ENCODE assay signal across 1 cellular context in genomic region chr6:136254851-136255466, GRCh38.
A peak's percentile ranks its signal among the peaks of the same experiment; 100 is the strongest.
TF ChIP-seq lines count a peak whose summit lies in the region.

No MANE protein-coding gene starts in this region.

TF ChIP-seq in HepG2, 621 proteins besides CTCF, POLR2A, EP300 and RAD21:
- TF ChIP-seq NFIC (IDR thresholded peaks at IDR 0.05; ENCODE audit: low read length) (no peak), MEIS2 (CRISPR knock-in tag; IDR thresholded peaks at IDR 0.05) (no peak), KMT2B (CRISPR knock-in tag; IDR thresholded peaks at IDR 0.05) (0 out of 2 replicates have a peak, but pooled peaks have one; percentile 15), CBFB (CRISPR knock-in tag; IDR thresholded peaks at IDR 0.05) (no peak), HIC2 (CRISPR knock-in tag; IDR thresholded peaks at IDR 0.05; ENCODE audit: low read depth) (no peak), SPEN (CRISPR knock-in tag; IDR thresholded peaks at IDR 0.05; ENCODE audit: low read depth) (no peak), PITX1 (CRISPR knock-in tag; IDR thresholded peaks at IDR 0.05) (no peak), XBP1 (CRISPR knock-in tag; IDR thresholded peaks at IDR 0.05) (no peak), HNRNPUL1 (IDR thresholded peaks at IDR 0.05; ENCODE audit: low read depth, low read length) (no peak), AKNA (CRISPR knock-in tag; IDR thresholded peaks at IDR 0.05; ENCODE audit: borderline replicate concordance) (no peak), SSRP1 (CRISPR knock-in tag; IDR thresholded peaks at IDR 0.05) (no peak), ZNF549 (CRISPR knock-in tag; IDR thresholded peaks at IDR 0.05) (no peak), JDP2 (CRISPR knock-in tag; IDR thresholded peaks at IDR 0.05; ENCODE audit: borderline replicate concordance) (no peak), ZBTB49 (CRISPR knock-in tag; IDR thresholded peaks at IDR 0.05; ENCODE audit: borderline replicate concordance) (no peak), TBX3 (IDR thresholded peaks at IDR 0.05; ENCODE audit: borderline replicate concordance) (no peak), SIX1 (CRISPR knock-in tag; IDR thresholded peaks at IDR 0.05; ENCODE audit: borderline replicate concordance) (no peak), ZNF556 (CRISPR knock-in tag; IDR thresholded peaks at IDR 0.05; ENCODE audit: borderline replicate concordance) (no peak), FOXK1 (CRISPR knock-in tag; IDR thresholded peaks at IDR 0.05; ENCODE audit: borderline replicate concordance, low read depth) (no peak), MEF2D (CRISPR knock-in tag; IDR thresholded peaks at IDR 0.05) (no peak), IRF9 (CRISPR knock-in tag; IDR thresholded peaks at IDR 0.05; ENCODE audit: borderline replicate concordance) (no peak), PAF1 (CRISPR knock-in tag; IDR thresholded peaks at IDR 0.05) (peak; percentile 73; the same call in 1 of the 2 replicates), KIAA2018 (CRISPR knock-in tag; IDR thresholded peaks at IDR 0.05; ENCODE audit: borderline replicate concordance) (no peak), POLR2G (IDR thresholded peaks at IDR 0.05; ENCODE audit: low read depth, low read length) (peak; percentile 36; the same call in 1 of the 2 replicates), BHLHE40 (IDR thresholded peaks at IDR 0.05; ENCODE audit: low read length) (no peak), MED1 (CRISPR knock-in tag; IDR thresholded peaks at IDR 0.05) (no peak), DMTF1 (CRISPR knock-in tag; IDR thresholded peaks at IDR 0.05) (no peak), GMEB2 (CRISPR knock-in tag; IDR thresholded peaks at IDR 0.05; ENCODE audit: low read depth) (no peak), ZNF143 (CRISPR knock-in tag; IDR thresholded peaks at IDR 0.05) (no peak), HNRNPK (IDR thresholded peaks at IDR 0.05; ENCODE audit: low read depth, low read length, poor library complexity, severe bottlenecking) (no peak), RBM22 (optimal IDR thresholded peaks at IDR 0.05; ENCODE audit: low read length) (peak; percentile 87)
